Comparison of ENCODE assay signal across 16 cellular contexts in the genomic region with DNA sequence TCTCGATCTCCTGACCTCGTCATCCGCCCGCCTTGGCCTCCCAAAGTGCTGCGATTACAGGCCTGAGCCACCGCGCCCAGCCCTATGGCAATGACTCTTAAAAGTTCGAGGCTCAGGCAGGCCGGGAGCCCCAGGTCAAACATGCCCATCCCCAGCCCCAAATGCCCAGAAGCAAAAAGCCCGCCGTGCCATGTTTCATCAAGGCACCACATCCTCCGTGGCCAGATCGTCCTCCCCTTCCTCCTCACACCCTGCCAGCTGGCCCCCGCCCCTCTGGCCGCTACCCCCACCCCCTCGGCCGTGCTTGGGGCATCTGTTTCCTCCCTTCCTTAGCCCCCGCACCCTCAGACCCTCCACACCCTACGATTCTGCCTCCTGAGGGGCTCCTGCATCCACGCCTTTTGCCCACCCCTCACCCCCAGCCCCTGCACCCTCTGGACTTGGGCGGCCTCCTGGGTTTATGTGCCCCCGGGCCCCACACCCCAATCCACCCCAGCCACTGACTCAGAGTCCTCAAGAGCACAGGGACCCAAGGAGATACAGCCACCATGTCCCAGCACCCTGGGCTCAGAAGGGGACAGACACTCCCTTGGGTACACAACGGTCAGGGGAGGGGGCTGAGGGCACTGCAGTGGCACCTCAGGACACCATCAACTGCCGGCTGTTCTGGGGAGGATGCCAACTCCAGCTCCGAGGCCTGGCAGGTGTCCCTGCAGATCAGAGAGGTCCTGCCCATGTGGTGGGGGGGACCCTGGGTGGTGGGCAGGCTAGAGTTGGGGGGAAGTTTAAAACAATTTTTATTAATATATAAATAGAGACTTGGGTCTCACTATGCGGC. TPM values are rescaled to one million over a fixed set of nuclear protein-coding genes. Genes with fewer than 3 reads are reported as not detected.
"Had no signal": no experiment of that assay in that cellular context is flagged by ENCODE, and none has a peak within 500 bp of the region (broad histone marks: within the 10 kb centered on the region; RNA-seq: fewer than 3 reads in every experiment).

No MANE protein-coding gene starts in this region.

- H3K27me3 ChIP-seq: ascending aorta had no signal

- H3K9me3 ChIP-seq: ascending aorta, esophagus muscularis mucosa, transverse colon had no signal

- H3K9ac ChIP-seq: parathyroid adenoma had no signal

- H3K4me1 Mint-ChIP-seq: activated CD4-positive, alpha-beta T cell treated with anti-CD3 and anti-CD28 coated beads for 36 hours; activated CD8-positive, alpha-beta memory T cell treated with anti-CD3 and anti-CD28 coated beads, Interleukin-2, amount 10 ng/mL, durations not matched to agents 7 days and 5 days had no signal

- H3K9me3 Mint-ChIP-seq: activated CD4-positive, alpha-beta memory T cell treated with anti-CD3 and anti-CD28 coated beads for 36 hours; activated naive CD4-positive, alpha-beta T cell treated with anti-CD3 and anti-CD28 coated beads for 36 hours; activated T-helper 2 cell treated with anti-CD3 and anti-CD28 coated beads, Interferon-gamma antibody, Interleukin-2, Interleukin-4, amounts not matched to agents 10 μg/mL and 5 μg/mL and 100 μg/mL, durations not matched to agents 14 hours and 24 hours and 36 hours had no signal

- H3K27me3 Mint-ChIP-seq: activated CD8-positive, alpha-beta memory T cell treated with anti-CD3 and anti-CD28 coated beads, Interleukin-2, amount 10 ng/mL, durations not matched to agents 7 days and 5 days had no signal

- H3K4me3 ChIP-seq: ascending aorta, esophagus muscularis mucosa, skin epidermis, transverse colon had no signal

- H3K27ac ChIP-seq: ascending aorta, esophagus muscularis mucosa, parathyroid adenoma, skin epidermis, transverse colon had no signal

- H3K36me3 Mint-ChIP-seq: activated CD4-positive, alpha-beta memory T cell treated with anti-CD3 and anti-CD28 coated beads for 36 hours; activated CD8-positive, alpha-beta memory T cell treated with anti-CD3 and anti-CD28 coated beads, Interleukin-2, amount 10 ng/mL, durations not matched to agents 7 days and 5 days had no signal

- H3K4me1 ChIP-seq: ascending aorta, transverse colon had no signal

- H2AFZ ChIP-seq: parathyroid adenoma had no signal

- H3K27ac Mint-ChIP-seq: activated CD4-positive, alpha-beta memory T cell treated with anti-CD3 and anti-CD28 coated beads for 36 hours; activated CD4-positive, alpha-beta T cell treated with anti-CD3 and anti-CD28 coated beads for 36 hours; activated CD8-positive, alpha-beta memory T cell treated with anti-CD3 and anti-CD28 coated beads, Interleukin-2, amount 10 ng/mL, durations not matched to agents 7 days and 5 days; activated naive CD4-positive, alpha-beta T cell treated with anti-CD3 and anti-CD28 coated beads for 36 hours; activated T-helper 2 cell treated with anti-CD3 and anti-CD28 coated beads, Interferon-gamma antibody, Interleukin-2, Interleukin-4, amounts not matched to agents 10 μg/mL and 5 μg/mL and 100 μg/mL, durations not matched to agents 14 hours and 24 hours and 36 hours had no signal

- DNase-seq: activated CD4-positive, alpha-beta memory T cell treated with anti-CD3 and anti-CD28 coated beads for 36 hours; activated CD4-positive, alpha-beta T cell treated with anti-CD3 and anti-CD28 coated beads for 36 hours; activated CD8-positive, alpha-beta memory T cell treated with anti-CD3 and anti-CD28 coated beads, Interleukin-2, amount 10 ng/mL, durations not matched to agents 7 days and 5 days; activated naive CD4-positive, alpha-beta T cell treated with anti-CD3 and anti-CD28 coated beads for 36 hours; activated T-cell treated with anti-CD3 and anti-CD28 coated beads, Interleukin-2, amount 50 U/mL, for 1 hour; hippocampal formation; stimulated activated naive CD8-positive, alpha-beta T cell treated with anti-CD3 and anti-CD28 coated beads, Interleukin-15, Interleukin-2, amounts not matched to agents 100 U/mL and 50 U/mL, for 24 hours; T-helper 2 cell; transverse colon had no signal

- H3K4me3 Mint-ChIP-seq: activated CD4-positive, alpha-beta memory T cell treated with anti-CD3 and anti-CD28 coated beads for 36 hours; activated CD4-positive, alpha-beta T cell treated with anti-CD3 and anti-CD28 coated beads for 36 hours; activated CD8-positive, alpha-beta memory T cell treated with anti-CD3 and anti-CD28 coated beads, Interleukin-2, amount 10 ng/mL, durations not matched to agents 7 days and 5 days; activated naive CD4-positive, alpha-beta T cell treated with anti-CD3 and anti-CD28 coated beads for 36 hours had no signal

RNA-seq across cellular contexts. Expression of a gene that starts 7.1 kb away (rescaled TPM):
- total RNA-seq: activated CD4-positive, alpha-beta memory T cell treated with anti-CD3 and anti-CD28 coated beads for 36 hours; activated CD4-positive, alpha-beta T cell treated with anti-CD3 and anti-CD28 coated beads for 36 hours; activated CD8-positive, alpha-beta memory T cell treated with anti-CD3 and anti-CD28 coated beads, Interleukin-2, amount 10 ng/mL, durations not matched to agents 7 days and 5 days; activated naive CD4-positive, alpha-beta T cell treated with anti-CD3 and anti-CD28 coated beads for 36 hours; activated T-helper 2 cell treated with anti-CD3 and anti-CD28 coated beads, Interferon-gamma antibody, Interleukin-2, Interleukin-4, amounts not matched to agents 10 μg/mL and 5 μg/mL and 100 μg/mL, durations not matched to agents 14 hours and 24 hours and 36 hours; ascending aorta; esophagus muscularis mucosa; kidney epithelial cell; transverse colon had no signal
- polyA plus RNA-seq: neural cell had no signal

RNA-seq across cellular contexts. Expression of a gene that starts 18.9 kb away (rescaled TPM):
- total RNA-seq: activated CD4-positive, alpha-beta memory T cell treated with anti-CD3 and anti-CD28 coated beads for 36 hours; activated CD4-positive, alpha-beta T cell treated with anti-CD3 and anti-CD28 coated beads for 36 hours; activated CD8-positive, alpha-beta memory T cell treated with anti-CD3 and anti-CD28 coated beads, Interleukin-2, amount 10 ng/mL, durations not matched to agents 7 days and 5 days; activated naive CD4-positive, alpha-beta T cell treated with anti-CD3 and anti-CD28 coated beads for 36 hours; activated T-helper 2 cell treated with anti-CD3 and anti-CD28 coated beads, Interferon-gamma antibody, Interleukin-2, Interleukin-4, amounts not matched to agents 10 μg/mL and 5 μg/mL and 100 μg/mL, durations not matched to agents 14 hours and 24 hours and 36 hours; ascending aorta; esophagus muscularis mucosa; kidney epithelial cell; transverse colon had no signal
- polyA plus RNA-seq: neural cell had no signal
